ENCODE assay signal across 8 cellular contexts in genomic region chr2:217434183-217434620, GRCh38.
A peak's percentile ranks its signal among the peaks of the same experiment; 100 is the strongest.
DNase-seq lines count a peak whose midpoint lies in the region; ATAC-seq, FAIRE-seq and TF ChIP-seq lines count a peak whose summit lies in the region.

No MANE protein-coding gene starts in this region.

- peak overlapping the region; percentile 4 for H3K9ac ChIP-seq in astrocyte (ENCODE audit: low read length)

- peaks cover 40% of the 10 kb centered on the region for H3K4me1 Mint-ChIP-seq in astrocyte (ENCODE audit: low read depth, unreplicated experiment)
- H3K4me1 Mint-ChIP-seq in CD4-positive, alpha-beta memory T cell, result no peaks in the 10 kb centered on the region

- CTCF ChIA-PET in CD4-positive, alpha-beta memory T cell (lab: Charles Lee; ENCODE audit: partially characterized antibody), result no interaction called here

- H3K36me3 ChIP-seq in astrocyte (ENCODE audit: insufficient read depth, low read length), result no peaks in the 10 kb centered on the region
- no peaks in the 10 kb centered on the region for H3K36me3 ChIP-seq in right atrium auricular region
- no peaks in the 10 kb centered on the region for H3K36me3 ChIP-seq in psoas muscle (ENCODE audit: insufficient read depth in 1 of 2, low read depth in 1 of 2)
- no peaks in the 10 kb centered on the region for H3K36me3 ChIP-seq in CD4-positive, alpha-beta memory T cell (ENCODE audit: insufficient read depth, low read length)

- H2AFZ ChIP-seq in astrocyte (ENCODE audit: low read depth, low read length), result peak overlapping the region; percentile 65

- peak; percentile 72 for FAIRE-seq in astrocyte (lab: Jason Lieb, UNC)

- H3K4me3 ChIP-seq in astrocyte (ENCODE audit: insufficient read depth, low read depth, low read length), result no peak overlapping the region
- peak overlapping the region in 1 of 2 donors; percentile 3 for H3K4me3 ChIP-seq in right atrium auricular region
- H3K4me3 ChIP-seq in psoas muscle, result peak overlapping the region; percentile 55
- H3K4me3 ChIP-seq in CD4-positive, alpha-beta memory T cell (ENCODE audit: low read length in 2 of 2), result no peak overlapping the region

- H3K27me3 ChIP-seq in astrocyte (ENCODE audit: insufficient read depth, low read length) (no peaks in the 10 kb centered on the region), right atrium auricular region (no peaks in the 10 kb centered on the region), psoas muscle (ENCODE audit: insufficient read depth in 3 of 3, low read length in 2 of 3) (no peaks in the 10 kb centered on the region)
- no peaks in the 10 kb centered on the region for H3K27me3 ChIP-seq in CD4-positive, alpha-beta memory T cell (ENCODE audit: insufficient read depth, low read length)

- no peak for TF ChIP-seq CTCF in astrocyte (IDR thresholded peaks at IDR 0.05; ENCODE audit: insufficient read depth, low read depth, low read length)
- no peak for TF ChIP-seq CTCF in right atrium auricular region (IDR thresholded peaks at IDR 0.05)
- TF ChIP-seq CTCF in psoas muscle (IDR thresholded peaks at IDR 0.05), result no peak

- peak overlapping the region; percentile 76 for H3K27ac Mint-ChIP-seq in astrocyte (ENCODE audit: unreplicated experiment)
- no peak overlapping the region for H3K27ac Mint-ChIP-seq in CD4-positive, alpha-beta memory T cell

- H3K36me3 Mint-ChIP-seq in astrocyte (ENCODE audit: low read depth, unreplicated experiment), result no peaks in the 10 kb centered on the region
- H3K36me3 Mint-ChIP-seq in CD4-positive, alpha-beta memory T cell, result peaks cover 0 to 2% of the 10 kb centered on the region in 2 donors

- 0 to 1% (median 0%) methylated on average over 3 of the region's 3 CpGs for WGBS in psoas muscle, 3 donors

- no peaks in the 10 kb centered on the region for H3K9me3 Mint-ChIP-seq in astrocyte (ENCODE audit: unreplicated experiment)
- no peaks in the 10 kb centered on the region for H3K9me3 Mint-ChIP-seq in CD4-positive, alpha-beta memory T cell

- no peaks in the 10 kb centered on the region for H3K79me2 ChIP-seq in astrocyte (ENCODE audit: insufficient read depth, low read length)

- DNase-seq in Daoy (ENCODE audit: low read depth) (peak; percentile 80), NCI-H748 treated with DMSO at 0.1 percent for 48 hours (lab: John Stamatoyannopoulos, UW) (peak; percentile 20), astrocyte (ENCODE audit: low read depth) (peak; percentile 99), right atrium auricular region (ENCODE audit: low spot score) (peak; percentile 90), psoas muscle (peak; percentile 83 to 92)
- DNase-seq in CD4-positive, alpha-beta memory T cell, result no peak

- H3K4me1 ChIP-seq in astrocyte (ENCODE audit: insufficient read depth, low read length) (peaks cover 7% of the 10 kb centered on the region), right atrium auricular region (peaks cover 0 to 66% of the 10 kb centered on the region in 2 donors), psoas muscle (peaks cover 44% of the 10 kb centered on the region)
- no peaks in the 10 kb centered on the region for H3K4me1 ChIP-seq in CD4-positive, alpha-beta memory T cell (ENCODE audit: insufficient read depth, low read length)

- POLR2A ChIA-PET in CD4-positive, alpha-beta memory T cell (lab: Charles Lee; ENCODE audit: partially characterized antibody), result no interaction called here

- H3K4me3 Mint-ChIP-seq in astrocyte (ENCODE audit: unreplicated experiment), result peak overlapping the region; percentile 52
- H3K4me3 Mint-ChIP-seq in CD4-positive, alpha-beta memory T cell, result no peak overlapping the region

- H3K27ac ChIP-seq in astrocyte (ENCODE audit: low read depth, low read length), result no peak overlapping the region
- H3K27ac ChIP-seq in right atrium auricular region, result peak overlapping the region; percentile 59 to 67
- peak overlapping the region; percentile 78 for H3K27ac ChIP-seq in psoas muscle
- H3K27ac ChIP-seq in CD4-positive, alpha-beta memory T cell (ENCODE audit: low read depth, low read length), result no peak overlapping the region

- no peaks in the 10 kb centered on the region for H3K27me3 Mint-ChIP-seq in astrocyte (ENCODE audit: low read depth, unreplicated experiment)
- no peaks in the 10 kb centered on the region for H3K27me3 Mint-ChIP-seq in CD4-positive, alpha-beta memory T cell

- H3K9me3 ChIP-seq in astrocyte (ENCODE audit: insufficient read depth, low read depth, low read length) (no peaks in the 10 kb centered on the region), right atrium auricular region (no peaks in the 10 kb centered on the region), psoas muscle (no peaks in the 10 kb centered on the region)
- H3K9me3 ChIP-seq in CD4-positive, alpha-beta memory T cell (ENCODE audit: control insufficient read depth in 1 of 2, low read length in 2 of 2), result no peaks in the 10 kb centered on the region

- peak overlapping the region; percentile 72 for H3K4me2 ChIP-seq in astrocyte (ENCODE audit: low read length)

- no peaks in the 10 kb centered on the region for H4K20me1 ChIP-seq in astrocyte (ENCODE audit: insufficient read depth, low read length)

- intact Hi-C loops in psoas muscle (cut with DNase I), result loop anchor here in 1 of 2 donors (5.0 kb wide), 1 partner anchor 752 kb away; no protein-coding TSS in a partner anchor
- intact Hi-C loops in CD4-positive, alpha-beta memory T cell (cut with micrococcal nuclease), result no loop called here

- ATAC-seq in GM21390 (IDR thresholded peaks at IDR 0.05; ENCODE audit: unreplicated experiment), result peak; percentile 97
- peak; percentile 98 for ATAC-seq in HG03565 (IDR thresholded peaks at IDR 0.05; ENCODE audit: unreplicated experiment)
- ATAC-seq in psoas muscle, result peak; percentile 98 to 99 (median 98)

Comparison
In these comparisons a context has a peak if more than half of its experiments do, and no peak if none do; other contexts are left out.
1. DNase-seq: peak in Daoy (single experiment), NCI-H748 treated with DMSO at 0.1 percent for 48 hours (single experiment), astrocyte (single experiment), right atrium auricular region (single experiment) and psoas muscle (2 of 2); none in CD4-positive, alpha-beta memory T cell (0 of 5).
2. H3K27ac ChIP-seq: peak in right atrium auricular region (2 of 2) and psoas muscle (single experiment); none in astrocyte (single experiment) and CD4-positive, alpha-beta memory T cell (single experiment).
3. Peak in every context shown above with its lines, with median percentiles within 50 percentile points of each other: ATAC-seq.